Comparison of ENCODE assay signal across 8 cellular contexts in genomic region chr1:8463144-8463927, GRCh38.
DNase-seq lines count a peak whose midpoint lies in the region; ATAC-seq, FAIRE-seq and TF ChIP-seq lines count a peak whose summit lies in the region.

No MANE protein-coding gene starts in this region.

- H3K27ac Mint-ChIP-seq in astrocyte (ENCODE audit: unreplicated experiment), result peak overlapping the region; percentile 90

- H3K27me3 Mint-ChIP-seq in astrocyte (ENCODE audit: low read depth, unreplicated experiment), result no peaks in the 10 kb centered on the region

- POLR2A ChIA-PET in GM10248 (lab: Yijun Ruan, JAX), result no interaction called here

- H4K20me1 ChIP-seq in BLaER1, result peaks cover 80% of the 10 kb centered on the region
- no peaks in the 10 kb centered on the region for H4K20me1 ChIP-seq in astrocyte (ENCODE audit: insufficient read depth, low read length)

- peak overlapping the region; percentile 2 for H2AFZ ChIP-seq in astrocyte (ENCODE audit: low read depth, low read length)

- H3K9me3 Mint-ChIP-seq in astrocyte (ENCODE audit: unreplicated experiment), result no peaks in the 10 kb centered on the region

- no peaks in the 10 kb centered on the region for H3K79me2 ChIP-seq in astrocyte (ENCODE audit: insufficient read depth, low read length)

- peaks cover 60% of the 10 kb centered on the region for H3K4me1 ChIP-seq in BLaER1
- peaks cover 75% of the 10 kb centered on the region for H3K4me1 ChIP-seq in HUES64 (ENCODE audit: insufficient read depth, low read length)
- peaks cover 17% of the 10 kb centered on the region for H3K4me1 ChIP-seq in astrocyte (ENCODE audit: insufficient read depth, low read length)
- H3K4me1 ChIP-seq in spleen, result peaks cover 37 to 91% (median 65%) of the 10 kb centered on the region in 6 donors

- peaks cover 59% of the 10 kb centered on the region for H3K4me1 Mint-ChIP-seq in astrocyte (ENCODE audit: low read depth, unreplicated experiment)

- H3K27ac ChIP-seq in BLaER1, result peak overlapping the region; percentile 76
- peak overlapping the region; percentile 80 for H3K27ac ChIP-seq in HUES64 (ENCODE audit: low read depth, low read length)
- H3K27ac ChIP-seq in astrocyte (ENCODE audit: low read depth, low read length), result peak overlapping the region; percentile 23
- peak overlapping the region; percentile 58 to 80 (median 75) for H3K27ac ChIP-seq in spleen

- H3K9ac ChIP-seq in BLaER1 (peak overlapping the region; percentile 57; the same call in 1 of the 2 replicates), HUES64 (ENCODE audit: low read depth, low read length) (0 out of 2 replicates have a peak overlapping the region, but pooled peaks have one; percentile 33), astrocyte (ENCODE audit: low read length) (peak overlapping the region; percentile 61)

- TF ChIP-seq CTCF in astrocyte (IDR thresholded peaks at IDR 0.05; ENCODE audit: insufficient read depth, low read depth, low read length) (no peak), spleen (IDR thresholded peaks at IDR 0.05 in 8 of 11, conservative IDR thresholded peaks at IDR 0.05 in 3 of 11) (no peak), GM10248 (IDR thresholded peaks at IDR 0.05; ENCODE audit: control extremely low read depth, extremely low read depth, low read depth, missing control alignments) (no peak)

- no peak for FAIRE-seq in astrocyte (lab: Jason Lieb, UNC)

- H3K4me2 ChIP-seq in BLaER1, result peak overlapping the region; percentile 76
- H3K4me2 ChIP-seq in astrocyte (ENCODE audit: low read length), result peak overlapping the region; percentile 79

- TF ChIP-seq POLR2A in spleen (IDR thresholded peaks at IDR 0.05), result no peak

- H3K36me3 ChIP-seq in BLaER1 (peaks cover 58% of the 10 kb centered on the region), HUES64 (ENCODE audit: insufficient read depth, low read length) (peaks cover 9% of the 10 kb centered on the region), astrocyte (ENCODE audit: insufficient read depth, low read length) (no peaks in the 10 kb centered on the region), spleen (peaks cover 0 to 27% (median 2%) of the 10 kb centered on the region in 6 donors)

- no peaks in the 10 kb centered on the region for H3K27me3 ChIP-seq in BLaER1
- no peaks in the 10 kb centered on the region for H3K27me3 ChIP-seq in HUES64 (ENCODE audit: insufficient read depth, low read length)
- H3K27me3 ChIP-seq in astrocyte (ENCODE audit: insufficient read depth, low read length), result no peaks in the 10 kb centered on the region
- H3K27me3 ChIP-seq in spleen (replicated peaks in 1 of 7), result no peaks in the 10 kb centered on the region

- no peak for ATAC-seq in HG03457 (IDR thresholded peaks at IDR 0.05; ENCODE audit: unreplicated experiment)

- CTCF ChIA-PET in GM10248 (lab: Yijun Ruan, JAX), result interaction anchor here (0.9 to 1.4 kb wide), 3 partner anchors 8 to 12 kb away, joined by 3 to 4 read pairs (median 3); no protein-coding TSS in a partner anchor

- H3K4me3 ChIP-seq in BLaER1, result no peak overlapping the region; the same call in 1 of the 2 replicates
- H3K4me3 ChIP-seq in HUES64 (ENCODE audit: low read length), result no peak overlapping the region
- H3K4me3 ChIP-seq in astrocyte (ENCODE audit: insufficient read depth, low read depth, low read length), result no peak overlapping the region
- no peak overlapping the region for H3K4me3 ChIP-seq in spleen

- DNase-seq in astrocyte (ENCODE audit: low read depth), result peak; percentile 72
- DNase-seq in islet precursor cell, result peak; percentile 75
- DNase-seq in spleen, result no peak
- DNase-seq in GM10248 (ENCODE audit: extremely low spot score), result no peak
- DNase-seq in NCI-H2107 (lab: John Stamatoyannopoulos, UW), result no peak

- intact Hi-C loops in spleen (cut with DNase I; ENCODE audit: low total_unique reads), result no loop called here

- 55% methylated on average over 8 of the region's 8 CpGs for WGBS in HUES64
- 26 to 33% (median 31%) methylated on average over 8 of the region's 8 CpGs for WGBS in spleen, 5 donors

- H3K9me3 ChIP-seq in BLaER1 (no peaks in the 10 kb centered on the region), HUES64 (ENCODE audit: insufficient read depth, low read depth, low read length) (no peaks in the 10 kb centered on the region), astrocyte (ENCODE audit: insufficient read depth, low read depth, low read length) (no peaks in the 10 kb centered on the region), spleen (no peaks in the 10 kb centered on the region)

- peak overlapping the region; percentile 8 for H3K4me3 Mint-ChIP-seq in astrocyte (ENCODE audit: unreplicated experiment)

- H3K36me3 Mint-ChIP-seq in astrocyte (ENCODE audit: low read depth, unreplicated experiment), result peaks cover 6% of the 10 kb centered on the region

Comparison
In these comparisons a context has a peak if more than half of its experiments do, and no peak if none do; other contexts are left out.
1. H3K27ac ChIP-seq: peak in every context shown above with its lines; median percentile 80 in HUES64; 76 in BLaER1; 75 in spleen; 23 in astrocyte.
2. DNase-seq: peak in astrocyte (single experiment) and islet precursor cell (single experiment); none in spleen (single experiment), GM10248 (single experiment) and NCI-H2107 (single experiment).
3. Peak in every context shown above with its lines, with median percentiles within 50 percentile points of each other: H3K9ac ChIP-seq.